2 cellular contexts compared by ENCODE assay signal in the genomic region with DNA sequence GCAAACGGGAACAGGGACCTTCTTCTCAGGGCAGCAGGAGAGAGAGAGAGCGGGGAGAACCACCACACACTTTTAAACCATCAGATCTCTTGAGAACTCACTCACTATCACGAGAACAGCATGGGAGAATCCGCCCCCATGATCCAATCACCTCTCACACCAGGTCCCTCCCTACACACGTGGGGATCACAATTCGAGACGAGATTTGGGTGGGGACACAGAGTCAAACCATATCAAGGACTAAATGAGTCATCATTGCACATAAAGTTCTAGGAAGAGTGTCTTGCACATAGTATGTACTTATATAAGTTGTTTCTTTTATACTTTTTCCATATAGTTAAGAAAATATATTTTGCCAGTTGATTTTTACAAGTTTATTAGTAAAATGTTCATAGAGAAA.
TF ChIP-seq lines count a peak whose summit lies in the region.

No MANE protein-coding gene starts in this region.

TF ChIP-seq in HepG2, 621 proteins besides CTCF, POLR2A, EP300 and RAD21:
- TF ChIP-seq, protein P1, sequence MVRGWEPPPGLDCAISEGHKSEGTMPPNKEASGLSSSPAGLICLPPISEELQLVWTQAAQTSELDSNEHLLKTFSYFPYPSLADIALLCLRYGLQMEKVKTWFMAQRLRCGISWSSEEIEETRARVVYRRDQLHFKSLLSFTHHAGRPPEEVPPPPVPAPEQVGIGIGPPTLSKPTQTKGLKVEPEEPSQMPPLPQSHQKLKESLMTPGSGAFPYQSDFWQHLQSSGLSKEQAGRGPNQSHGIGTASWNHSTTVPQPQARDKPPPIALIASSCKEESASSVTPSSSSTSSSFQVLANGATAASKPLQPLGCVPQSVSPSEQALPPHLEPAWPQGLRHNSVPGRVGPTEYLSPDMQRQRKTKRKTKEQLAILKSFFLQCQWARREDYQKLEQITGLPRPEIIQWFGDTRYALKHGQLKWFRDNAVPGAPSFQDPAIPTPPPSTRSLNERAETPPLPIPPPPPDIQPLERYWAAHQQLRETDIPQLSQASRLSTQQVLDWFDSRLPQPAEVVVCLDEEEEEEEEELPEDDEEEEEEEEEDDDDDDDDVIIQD (CRISPR knock-in tag; IDR thresholded peaks at IDR 0.05; ENCODE audit: low read depth) = 0 out of 2 replicates have a peak, but pooled peaks have one; percentile 35
- no peak for TF ChIP-seq CHD2 (IDR thresholded peaks at IDR 0.05; ENCODE audit: low read depth, low read length)
- TF ChIP-seq ZNF496 (CRISPR knock-in tag; IDR thresholded peaks at IDR 0.05; ENCODE audit: insufficient replicate concordance) = no peak

TF ChIP-seq in IMR-90, 13 proteins besides CTCF, POLR2A, EP300 and RAD21:
- TF ChIP-seq MAFK (IDR thresholded peaks at IDR 0.05; ENCODE audit: low read depth, low read length) (no peak), CEBPB (IDR thresholded peaks at IDR 0.05; ENCODE audit: low read depth, low read length) (no peak), RFX5 (IDR thresholded peaks at IDR 0.05; ENCODE audit: low read depth, low read length) (no peak), BHLHE40 (IDR thresholded peaks at IDR 0.05; ENCODE audit: low read depth, low read length) (no peak), FOS (IDR thresholded peaks at IDR 0.05; ENCODE audit: low read depth, low read length) (no peak), MAZ (IDR thresholded peaks at IDR 0.05; ENCODE audit: borderline replicate concordance, low read depth, low read length) (no peak), CHD1 (IDR thresholded peaks at IDR 0.05; ENCODE audit: low read depth, low read length) (no peak), SMC3 (IDR thresholded peaks at IDR 0.05; ENCODE audit: low read depth, low read length) (no peak), MXI1 (IDR thresholded peaks at IDR 0.05; ENCODE audit: borderline replicate concordance, low read depth, low read length) (no peak), RCOR1 (IDR thresholded peaks at IDR 0.05; ENCODE audit: insufficient replicate concordance, low read length) (no peak), NFE2L2 (IDR thresholded peaks at IDR 0.05; ENCODE audit: low read depth, low read length) (no peak)
- TF ChIP-seq, protein P2, sequence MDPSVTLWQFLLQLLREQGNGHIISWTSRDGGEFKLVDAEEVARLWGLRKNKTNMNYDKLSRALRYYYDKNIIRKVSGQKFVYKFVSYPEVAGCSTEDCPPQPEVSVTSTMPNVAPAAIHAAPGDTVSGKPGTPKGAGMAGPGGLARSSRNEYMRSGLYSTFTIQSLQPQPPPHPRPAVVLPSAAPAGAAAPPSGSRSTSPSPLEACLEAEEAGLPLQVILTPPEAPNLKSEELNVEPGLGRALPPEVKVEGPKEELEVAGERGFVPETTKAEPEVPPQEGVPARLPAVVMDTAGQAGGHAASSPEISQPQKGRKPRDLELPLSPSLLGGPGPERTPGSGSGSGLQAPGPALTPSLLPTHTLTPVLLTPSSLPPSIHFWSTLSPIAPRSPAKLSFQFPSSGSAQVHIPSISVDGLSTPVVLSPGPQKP (IDR thresholded peaks at IDR 0.05; ENCODE audit: borderline replicate concordance, low read depth, low read length) = no peak
- TF ChIP-seq, protein P3, sequence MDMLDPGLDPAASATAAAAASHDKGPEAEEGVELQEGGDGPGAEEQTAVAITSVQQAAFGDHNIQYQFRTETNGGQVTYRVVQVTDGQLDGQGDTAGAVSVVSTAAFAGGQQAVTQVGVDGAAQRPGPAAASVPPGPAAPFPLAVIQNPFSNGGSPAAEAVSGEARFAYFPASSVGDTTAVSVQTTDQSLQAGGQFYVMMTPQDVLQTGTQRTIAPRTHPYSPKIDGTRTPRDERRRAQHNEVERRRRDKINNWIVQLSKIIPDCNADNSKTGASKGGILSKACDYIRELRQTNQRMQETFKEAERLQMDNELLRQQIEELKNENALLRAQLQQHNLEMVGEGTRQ (IDR thresholded peaks at IDR 0.05; ENCODE audit: low read depth, low read length) = no peak
TF ChIP-seq in IMR-90: peak in this region for 0.
